ENCODE assay signal across 30 cellular contexts in the genomic region with DNA sequence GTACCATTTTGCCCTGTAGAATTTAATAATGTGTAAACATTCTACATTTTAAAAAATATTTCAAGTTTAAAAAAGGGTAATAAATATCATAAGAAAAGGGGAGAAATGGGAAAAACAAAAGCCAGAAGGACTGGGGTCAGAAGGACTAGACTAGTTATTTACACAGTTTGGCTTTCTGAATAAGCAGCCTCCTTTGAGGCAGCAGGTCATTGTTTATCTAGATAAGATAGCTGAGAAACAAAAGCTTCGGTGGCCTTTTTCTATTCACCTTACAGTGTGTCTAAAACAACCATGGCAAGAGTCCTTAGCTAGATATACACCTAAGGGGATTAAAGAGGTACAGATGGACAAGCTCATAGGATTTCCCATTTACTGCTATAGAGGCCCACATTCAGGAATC.
"Had no signal": no experiment of that assay in that cellular context is flagged by ENCODE, and none has a peak within 500 bp of the region (broad histone marks: within the 10 kb centered on the region; RNA-seq: fewer than 3 reads in every experiment).

No MANE protein-coding gene starts in this region.

- DNase-seq: activated CD4-positive, alpha-beta memory T cell treated with anti-CD3 and anti-CD28 coated beads for 36 hours; activated CD4-positive, alpha-beta T cell treated with anti-CD3 and anti-CD28 coated beads, Interleukin-2, amount 10 ng/mL, durations not matched to agents 24 days and 14 days; activated CD4-positive, CD25-positive, alpha-beta regulatory T cell treated with anti-CD3 and anti-CD28 coated beads, Interleukin-2, amount 50 U/mL, for 72 hours; activated CD8-positive, alpha-beta memory T cell treated with anti-CD3 and anti-CD28 coated beads, Interleukin-2, amount 50 U/mL, for 48 hours; activated gamma-delta T cell; activated naive CD4-positive, alpha-beta T cell treated with anti-CD3 and anti-CD28 coated beads, Interleukin-2, amount 10 ng/mL, durations not matched to agents 7 days and 5 days; activated naive CD8-positive, alpha-beta T cell treated with anti-CD3 and anti-CD28 coated beads, Interleukin-2, amount 10 ng/mL, durations not matched to agents 7 days and 5 days; activated T-cell treated with anti-CD3 and anti-CD28 coated beads, Interleukin-2, amount 50 U/mL, for 24 hours; brain microvascular endothelial cell; dorsolateral prefrontal cortex; effector memory CD4-positive, alpha-beta T cell; left cardiac atrium; mammary epithelial cell; naive B cell; nephron progenitor cell; ovary; stimulated activated CD4-positive, alpha-beta T cell treated with anti-CD3 and anti-CD28 coated beads, Interleukin-15, amount 100 ng/mL, for 24 hours; stimulated activated CD4-positive, alpha-beta T cell treated with anti-CD3 and anti-CD28 coated beads, Interleukin-2, amount 100 ng/mL, for 24 hours; stimulated activated naive CD4-positive, alpha-beta T cell; T-helper 9 cell; tibial artery; upper lobe of right lung had no signal

- H3K4me3 ChIP-seq: ascending aorta, coronary artery, dorsolateral prefrontal cortex, gastroesophageal sphincter, hepatocyte, ovary, smooth muscle cell, suprapubic skin, tibial artery, upper lobe of right lung had no signal

- H3K4me2 ChIP-seq: hepatocyte, smooth muscle cell had no signal

- H3K4me1 Mint-ChIP-seq: activated CD4-positive, alpha-beta T cell treated with anti-CD3 and anti-CD28 coated beads, Interleukin-2, amount 10 ng/mL, durations not matched to agents 24 days and 14 days; activated naive CD4-positive, alpha-beta T cell treated with anti-CD3 and anti-CD28 coated beads, Interleukin-2, amount 10 ng/mL, durations not matched to agents 7 days and 5 days; activated naive CD8-positive, alpha-beta T cell treated with anti-CD3 and anti-CD28 coated beads, Interleukin-2, amount 10 ng/mL, durations not matched to agents 7 days and 5 days; mesothelial cell of epicardium had no signal

- H3K36me3 ChIP-seq: ascending aorta, brain microvascular endothelial cell, gastroesophageal sphincter, ovary, suprapubic skin, tibial artery, upper lobe of right lung had no signal

- H3K4me3 Mint-ChIP-seq: activated CD4-positive, alpha-beta memory T cell treated with anti-CD3 and anti-CD28 coated beads for 36 hours; activated CD4-positive, alpha-beta T cell treated with anti-CD3 and anti-CD28 coated beads, Interleukin-2, amount 10 ng/mL, durations not matched to agents 24 days and 14 days; activated naive CD4-positive, alpha-beta T cell treated with anti-CD3 and anti-CD28 coated beads, Interleukin-2, amount 10 ng/mL, durations not matched to agents 7 days and 5 days; activated naive CD8-positive, alpha-beta T cell treated with anti-CD3 and anti-CD28 coated beads, Interleukin-2, amount 10 ng/mL, durations not matched to agents 7 days and 5 days; activated T-cell treated with anti-CD3 and anti-CD28 coated beads, Interleukin-2, amount 50 U/mL, for 24 hours; mesothelial cell of epicardium; naive B cell; nephron progenitor cell had no signal

- H3K27me3 ChIP-seq: ascending aorta, brain microvascular endothelial cell, dorsolateral prefrontal cortex, gastroesophageal sphincter, hepatocyte, ovary, suprapubic skin, tibial artery, upper lobe of right lung had no signal

- H3K27me3 Mint-ChIP-seq: activated CD4-positive, alpha-beta memory T cell treated with anti-CD3 and anti-CD28 coated beads for 36 hours; activated CD4-positive, alpha-beta T cell treated with anti-CD3 and anti-CD28 coated beads, Interleukin-2, amount 10 ng/mL, durations not matched to agents 24 days and 14 days; activated naive CD4-positive, alpha-beta T cell treated with anti-CD3 and anti-CD28 coated beads, Interleukin-2, amount 10 ng/mL, durations not matched to agents 7 days and 5 days; activated naive CD8-positive, alpha-beta T cell treated with anti-CD3 and anti-CD28 coated beads, Interleukin-2, amount 10 ng/mL, durations not matched to agents 7 days and 5 days; activated T-cell treated with anti-CD3 and anti-CD28 coated beads, Interleukin-2, amount 50 U/mL, for 24 hours; naive B cell had no signal

- H3K4me1 ChIP-seq: ascending aorta, gastroesophageal sphincter, suprapubic skin, tibial artery, upper lobe of right lung had no signal

- H3K27ac ChIP-seq: ascending aorta, brain microvascular endothelial cell, coronary artery, dorsolateral prefrontal cortex, gastroesophageal sphincter, hepatocyte, ovary, suprapubic skin, tibial artery, upper lobe of right lung had no signal

- H3K79me2 ChIP-seq: hepatocyte had no signal

- H3K27ac Mint-ChIP-seq: activated CD4-positive, alpha-beta memory T cell treated with anti-CD3 and anti-CD28 coated beads for 36 hours; activated CD4-positive, alpha-beta T cell treated with anti-CD3 and anti-CD28 coated beads, Interleukin-2, amount 10 ng/mL, durations not matched to agents 24 days and 14 days; activated naive CD4-positive, alpha-beta T cell treated with anti-CD3 and anti-CD28 coated beads, Interleukin-2, amount 10 ng/mL, durations not matched to agents 7 days and 5 days; activated naive CD8-positive, alpha-beta T cell treated with anti-CD3 and anti-CD28 coated beads, Interleukin-2, amount 10 ng/mL, durations not matched to agents 7 days and 5 days; activated T-cell treated with anti-CD3 and anti-CD28 coated beads, Interleukin-2, amount 50 U/mL, for 24 hours; mesothelial cell of epicardium; naive B cell; nephron progenitor cell; progenitor cell of endocrine pancreas had no signal

- ATAC-seq: gastroesophageal sphincter, left cardiac atrium, upper lobe of right lung had no signal

- H3K36me3 Mint-ChIP-seq: activated CD4-positive, alpha-beta memory T cell treated with anti-CD3 and anti-CD28 coated beads for 36 hours; activated naive CD4-positive, alpha-beta T cell treated with anti-CD3 and anti-CD28 coated beads, Interleukin-2, amount 10 ng/mL, durations not matched to agents 7 days and 5 days; activated naive CD8-positive, alpha-beta T cell treated with anti-CD3 and anti-CD28 coated beads, Interleukin-2, amount 10 ng/mL, durations not matched to agents 7 days and 5 days; naive B cell had no signal

- H3K9me3 Mint-ChIP-seq: activated CD4-positive, alpha-beta memory T cell treated with anti-CD3 and anti-CD28 coated beads for 36 hours; activated CD4-positive, alpha-beta T cell treated with anti-CD3 and anti-CD28 coated beads, Interleukin-2, amount 10 ng/mL, durations not matched to agents 24 days and 14 days; activated naive CD4-positive, alpha-beta T cell treated with anti-CD3 and anti-CD28 coated beads, Interleukin-2, amount 10 ng/mL, durations not matched to agents 7 days and 5 days; activated naive CD8-positive, alpha-beta T cell treated with anti-CD3 and anti-CD28 coated beads, Interleukin-2, amount 10 ng/mL, durations not matched to agents 7 days and 5 days; activated T-cell treated with anti-CD3 and anti-CD28 coated beads, Interleukin-2, amount 50 U/mL, for 24 hours; naive B cell had no signal
